Comparison of ENCODE assay signal across 29 cellular contexts in the genomic region with DNA sequence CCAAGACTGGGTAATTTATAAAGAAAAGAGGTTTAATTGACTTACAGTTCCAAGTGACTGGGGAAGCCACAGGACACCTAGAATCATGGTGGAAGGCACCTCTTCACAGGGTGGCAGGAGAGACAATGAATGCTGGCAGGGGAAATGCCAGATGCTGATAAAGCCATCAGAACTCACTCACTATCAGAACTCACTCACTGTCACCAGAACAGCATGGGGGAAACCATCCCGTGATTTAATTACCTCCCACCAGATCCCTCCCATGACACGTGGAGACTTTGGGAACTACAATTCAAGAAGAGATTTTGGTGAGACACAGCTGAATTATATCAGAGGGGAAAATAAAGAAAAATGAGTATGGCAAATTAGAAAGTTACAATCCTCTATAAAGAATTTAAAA.
"Had no signal": no experiment of that assay in that cellular context is flagged by ENCODE, and none has a peak within 500 bp of the region (broad histone marks: within the 10 kb centered on the region; RNA-seq: fewer than 3 reads in every experiment).

No MANE protein-coding gene starts in this region.

- H3K27ac Mint-ChIP-seq: activated B cell treated with CpG ODN at 0.5 μM for 24 hours; activated CD4-positive, alpha-beta T cell treated with anti-CD3 and anti-CD28 coated beads, Interleukin-2, amount 10 ng/mL, durations not matched to agents 24 days and 14 days; activated CD8-positive, alpha-beta memory T cell treated with anti-CD3 and anti-CD28 coated beads, Interleukin-2, amount 10 ng/mL, durations not matched to agents 7 days and 5 days; activated naive CD4-positive, alpha-beta T cell treated with anti-CD3 and anti-CD28 coated beads, Interleukin-2, amount 50 U/mL, for 24 hours; activated T-cell treated with anti-CD3 and anti-CD28 coated beads, Interleukin-2, amount 50 U/mL, for 24 hours; activated T-helper 1 cell treated with anti-CD3 and anti-CD28 coated beads, Interleukin-12 subunit alpha, Interleukin-12 subunit beta, Interleukin-2, Interleukin-4 antibody, amounts not matched to agents 30 ng/mL and 10 ng/mL and 1 ng/mL, durations not matched to agents 14 hours and 24 hours and 36 hours; T-helper 1 cell treated with Interleukin-12 subunit alpha and Interleukin-12 subunit beta and Interleukin-4 antibody, amounts not matched to agents 30 μg/mL and 1 μg/mL, for 36 hours had no signal

- ATAC-seq: activated CD8-positive, alpha-beta memory T cell treated with anti-CD3 and anti-CD28 coated beads, Interleukin-2, amount 10 ng/mL, durations not matched to agents 7 days and 5 days; Panc1; SK-N-SH treated with all-trans-retinoic acid at 6 μM for 48 hours had no signal

- H3K36me3 Mint-ChIP-seq: activated CD8-positive, alpha-beta memory T cell treated with anti-CD3 and anti-CD28 coated beads, Interleukin-2, amount 10 ng/mL, durations not matched to agents 7 days and 5 days; activated naive CD4-positive, alpha-beta T cell treated with anti-CD3 and anti-CD28 coated beads, Interleukin-2, amount 50 U/mL, for 24 hours had no signal

- H3K4me1 ChIP-seq: breast epithelium, SJCRH30 had no signal

- DNase-seq: activated B cell treated with CpG ODN at 0.5 μM for 24 hours; activated CD4-positive, alpha-beta T cell treated with anti-CD3 and anti-CD28 coated beads for 1 hour; activated CD4-positive, alpha-beta T cell treated with anti-CD3 and anti-CD28 coated beads, Interleukin-2, amount 10 ng/mL, durations not matched to agents 24 days and 14 days; activated CD4-positive, alpha-beta T cell treated with anti-CD3 and anti-CD28 coated beads, Interleukin-2, amount 50 U/mL, for 48 hours; activated CD8-positive, alpha-beta memory T cell treated with anti-CD3 and anti-CD28 coated beads, Interleukin-2, amount 10 ng/mL, durations not matched to agents 7 days and 5 days; activated effector memory CD4-positive, alpha-beta T cell treated with Interleukin-2 at 50 U/mL for 16 hours; activated naive CD4-positive, alpha-beta T cell; activated T-cell treated with anti-CD3 and anti-CD28 coated beads, Interleukin-2, amount 50 U/mL, for 24 hours; aorta; caudate nucleus; MV-4-11; NCI-H1105 treated with DMSO at 0.1 percent for 48 hours; NCI-H1436 treated with DMSO at 0.1 percent for 48 hours; NCI-H2029; NCI-H345; NCI-H510A; NCI-H774; NK-92 treated with Interleukin-12 subunit alpha and Interleukin-12 subunit beta, amount 100 ng/mL, for 24 hours; OCI-M1; Right ventricle myocardium superior; RPMI8226; SJCRH30; T-helper 9 cell had no signal

- H3K4me3 ChIP-seq: breast epithelium, SJCRH30 had no signal

- H3K9me3 Mint-ChIP-seq: activated B cell treated with CpG ODN at 0.5 μM for 24 hours; T-helper 1 cell treated with Interleukin-12 subunit alpha and Interleukin-12 subunit beta and Interleukin-4 antibody, amounts not matched to agents 30 μg/mL and 1 μg/mL, for 36 hours had no signal

- H3K9me3 ChIP-seq: breast epithelium, SJCRH30 had no signal

- H3K4me3 Mint-ChIP-seq: activated B cell treated with CpG ODN at 0.5 μM for 24 hours; activated CD4-positive, alpha-beta T cell treated with anti-CD3 and anti-CD28 coated beads, Interleukin-2, amount 10 ng/mL, durations not matched to agents 24 days and 14 days; activated CD8-positive, alpha-beta memory T cell treated with anti-CD3 and anti-CD28 coated beads, Interleukin-2, amount 10 ng/mL, durations not matched to agents 7 days and 5 days; activated naive CD4-positive, alpha-beta T cell treated with anti-CD3 and anti-CD28 coated beads, Interleukin-2, amount 50 U/mL, for 24 hours; activated T-cell treated with anti-CD3 and anti-CD28 coated beads, Interleukin-2, amount 50 U/mL, for 24 hours; activated T-helper 1 cell treated with anti-CD3 and anti-CD28 coated beads, Interleukin-12 subunit alpha, Interleukin-12 subunit beta, Interleukin-2, Interleukin-4 antibody, amounts not matched to agents 30 ng/mL and 10 ng/mL and 1 ng/mL, durations not matched to agents 14 hours and 24 hours and 36 hours; T-helper 1 cell treated with Interleukin-12 subunit alpha and Interleukin-12 subunit beta and Interleukin-4 antibody, amounts not matched to agents 30 μg/mL and 1 μg/mL, for 36 hours had no signal

- H3K27me3 Mint-ChIP-seq: activated B cell treated with CpG ODN at 0.5 μM for 24 hours; activated CD4-positive, alpha-beta T cell treated with anti-CD3 and anti-CD28 coated beads, Interleukin-2, amount 10 ng/mL, durations not matched to agents 24 days and 14 days; activated CD8-positive, alpha-beta memory T cell treated with anti-CD3 and anti-CD28 coated beads, Interleukin-2, amount 10 ng/mL, durations not matched to agents 7 days and 5 days; activated naive CD4-positive, alpha-beta T cell treated with anti-CD3 and anti-CD28 coated beads, Interleukin-2, amount 50 U/mL, for 24 hours; activated T-cell treated with anti-CD3 and anti-CD28 coated beads, Interleukin-2, amount 50 U/mL, for 24 hours had no signal

- H3K4me1 Mint-ChIP-seq: activated B cell treated with CpG ODN at 0.5 μM for 24 hours; activated CD4-positive, alpha-beta T cell treated with anti-CD3 and anti-CD28 coated beads, Interleukin-2, amount 10 ng/mL, durations not matched to agents 24 days and 14 days; activated CD8-positive, alpha-beta memory T cell treated with anti-CD3 and anti-CD28 coated beads, Interleukin-2, amount 10 ng/mL, durations not matched to agents 7 days and 5 days; activated naive CD4-positive, alpha-beta T cell treated with anti-CD3 and anti-CD28 coated beads, Interleukin-2, amount 50 U/mL, for 24 hours had no signal

- H3K36me3 ChIP-seq: breast epithelium, SJCRH30 had no signal
